ENCODE assay signal across 1 cellular context in genomic region chr15:82124331-82125263, GRCh38.
TF ChIP-seq lines count a peak whose summit lies in the region.

No MANE protein-coding gene starts in this region.

TF ChIP-seq in HepG2, 621 proteins besides CTCF, POLR2A, EP300 and RAD21:
- TF ChIP-seq YEATS4 (CRISPR knock-in tag; IDR thresholded peaks at IDR 0.05; ENCODE audit: borderline replicate concordance) (no peak), GATAD2A (CRISPR knock-in tag; IDR thresholded peaks at IDR 0.05) (no peak), GMEB2 (CRISPR knock-in tag; IDR thresholded peaks at IDR 0.05; ENCODE audit: low read depth) (no peak), TBX3 (IDR thresholded peaks at IDR 0.05; ENCODE audit: borderline replicate concordance) (no peak), ZNF639 (CRISPR knock-in tag; conservative IDR thresholded peaks at IDR 0.05) (no peak), THAP8 (CRISPR knock-in tag; IDR thresholded peaks at IDR 0.05; ENCODE audit: borderline replicate concordance) (no peak), ZNF597 (CRISPR knock-in tag; IDR thresholded peaks at IDR 0.05) (no peak), ZNF543 (CRISPR knock-in tag; IDR thresholded peaks at IDR 0.05) (no peak), ZNF83 (CRISPR knock-in tag; IDR thresholded peaks at IDR 0.05; ENCODE audit: borderline replicate concordance) (no peak), TSC22D2 (CRISPR knock-in tag; IDR thresholded peaks at IDR 0.05; ENCODE audit: borderline replicate concordance) (no peak), ZMYM4 (CRISPR knock-in tag; IDR thresholded peaks at IDR 0.05) (no peak)
